Comparison of ENCODE assay signal across 16 cellular contexts in the genomic region with DNA sequence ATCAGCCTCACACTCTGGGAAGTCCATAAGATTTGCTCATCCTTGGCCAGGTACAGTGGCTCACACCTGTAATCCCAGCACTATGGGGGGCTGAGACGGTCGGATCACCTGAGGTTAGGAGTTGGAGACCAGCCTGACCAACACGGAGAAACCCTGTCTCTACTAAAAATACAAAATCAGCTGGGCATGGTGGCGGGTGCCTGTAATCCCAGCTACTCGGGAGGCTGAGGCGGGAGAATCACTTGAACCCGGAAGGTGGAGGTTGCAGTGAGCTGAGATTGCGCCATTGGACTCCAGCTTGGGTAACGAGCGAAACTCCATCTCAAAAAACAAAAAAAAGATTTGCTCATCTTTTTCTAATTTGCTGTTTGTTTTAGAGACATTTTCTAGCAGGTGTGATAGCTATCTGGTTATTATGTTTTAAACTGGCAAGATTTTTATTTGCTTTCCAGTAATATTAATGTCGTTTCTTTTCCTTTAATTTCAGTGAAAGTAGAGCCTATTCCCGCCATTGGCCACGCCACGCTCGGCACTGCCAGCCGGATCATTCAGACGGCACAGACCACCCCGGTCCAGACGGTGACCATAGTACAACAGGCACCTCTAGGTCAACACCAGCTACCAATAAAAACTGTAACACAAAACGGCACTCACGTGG.
A peak's percentile ranks its signal among the peaks of the same experiment; 100 is the strongest.
DNase-seq lines count a peak whose midpoint lies in the region; ATAC-seq and TF ChIP-seq lines count a peak whose summit lies in the region.
"Had no signal": no experiment of that assay in that cellular context is flagged by ENCODE, and none has a peak within 500 bp of the region (broad histone marks: within the 10 kb centered on the region; RNA-seq: fewer than 3 reads in every experiment).

No MANE protein-coding gene starts in this region.

- ATAC-seq in effector memory CD8-positive, alpha-beta T cell (replicated peaks): no peak
- ATAC-seq: GM12878, T-helper 17 cell had no signal

- peaks cover 9% of the 10 kb centered on the region for H3K4me1 ChIP-seq in osteoblast (ENCODE audit: insufficient read depth, low read length)

- H3K27ac Mint-ChIP-seq in activated CD4-positive, alpha-beta memory T cell treated with anti-CD3 and anti-CD28 coated beads for 36 hours: peak overlapping the region; percentile 38
- no peak overlapping the region for H3K27ac Mint-ChIP-seq in activated CD4-positive, alpha-beta memory T cell treated with anti-CD3 and anti-CD28 coated beads, Interleukin-2, amount 10 ng/mL, durations not matched to agents 7 days and 5 days
- peak overlapping the region; percentile 83 to 88 for H3K27ac Mint-ChIP-seq in effector memory CD8-positive, alpha-beta T cell
- H3K27ac Mint-ChIP-seq in Calu3 (ENCODE audit: unreplicated experiment): no peak overlapping the region

- H3K4me3 Mint-ChIP-seq in activated CD4-positive, alpha-beta memory T cell treated with anti-CD3 and anti-CD28 coated beads for 36 hours: no peak overlapping the region
- no peak overlapping the region for H3K4me3 Mint-ChIP-seq in activated CD4-positive, alpha-beta memory T cell treated with anti-CD3 and anti-CD28 coated beads, Interleukin-2, amount 10 ng/mL, durations not matched to agents 7 days and 5 days
- no peak overlapping the region for H3K4me3 Mint-ChIP-seq in effector memory CD8-positive, alpha-beta T cell
- H3K4me3 Mint-ChIP-seq in Calu3 (ENCODE audit: low read depth, unreplicated experiment): no peak overlapping the region
- H3K4me3 Mint-ChIP-seq: T-helper 17 cell had no signal

- H3K36me3 Mint-ChIP-seq in activated CD4-positive, alpha-beta memory T cell treated with anti-CD3 and anti-CD28 coated beads for 36 hours: peaks cover 25% of the 10 kb centered on the region
- peaks cover 36% of the 10 kb centered on the region for H3K36me3 Mint-ChIP-seq in activated CD4-positive, alpha-beta memory T cell treated with anti-CD3 and anti-CD28 coated beads, Interleukin-2, amount 10 ng/mL, durations not matched to agents 7 days and 5 days (ENCODE audit: low read depth)
- H3K36me3 Mint-ChIP-seq in effector memory CD8-positive, alpha-beta T cell (ENCODE audit: insufficient read depth): peaks cover 36% of the 10 kb centered on the region
- H3K36me3 Mint-ChIP-seq in Calu3 (ENCODE audit: insufficient read depth, unreplicated experiment): peaks cover 68% of the 10 kb centered on the region

- peak overlapping the region; percentile 1 for H3K27ac ChIP-seq in KOPT-K1 (ENCODE audit: low read depth, low read length, poor library complexity, severe bottlenecking)
- no peak overlapping the region for H3K27ac ChIP-seq in osteoblast (ENCODE audit: low read depth, low read length)
- H3K27ac ChIP-seq: vagina had no signal

- no peak for DNase-seq in activated CD4-positive, alpha-beta memory T cell treated with anti-CD3 and anti-CD28 coated beads for 36 hours
- DNase-seq in activated CD4-positive, alpha-beta memory T cell treated with anti-CD3 and anti-CD28 coated beads, Interleukin-2, amount 10 ng/mL, durations not matched to agents 7 days and 5 days: no peak
- DNase-seq in effector memory CD8-positive, alpha-beta T cell: no peak
- DNase-seq in osteoblast (ENCODE audit: insufficient read length, low spot score, missing footprints) (peak; percentile 71), NCI-H146 treated with DMSO at 0.1 percent for 48 hours (lab: John Stamatoyannopoulos, UW; ENCODE audit: unreplicated experiment) (no peak), Calu3 (no peak)
- no peak for DNase-seq in stimulated activated CD4-positive, alpha-beta T cell treated with anti-CD3 and anti-CD28 coated beads, Interleukin-1b, Interleukin-23, amount 100 ng/mL, for 48 hours
- DNase-seq: effector memory CD4-positive, alpha-beta T cell; MG63; NCI-H1694 treated with DMSO at 0.1 percent for 48 hours; retina; T-helper 17 cell had no signal

- H3K4me3 ChIP-seq in osteoblast (ENCODE audit: insufficient read depth, low read length): no peak overlapping the region
- H3K4me3 ChIP-seq: GM12878, heart right ventricle, MG63, vagina had no signal

- no peaks in the 10 kb centered on the region for H3K27me3 Mint-ChIP-seq in activated CD4-positive, alpha-beta memory T cell treated with anti-CD3 and anti-CD28 coated beads for 36 hours
- no peaks in the 10 kb centered on the region for H3K27me3 Mint-ChIP-seq in activated CD4-positive, alpha-beta memory T cell treated with anti-CD3 and anti-CD28 coated beads, Interleukin-2, amount 10 ng/mL, durations not matched to agents 7 days and 5 days
- H3K27me3 Mint-ChIP-seq in effector memory CD8-positive, alpha-beta T cell: no peaks in the 10 kb centered on the region
- H3K27me3 Mint-ChIP-seq in Calu3 (ENCODE audit: unreplicated experiment): no peaks in the 10 kb centered on the region
- H3K27me3 Mint-ChIP-seq: T-helper 17 cell had no signal

- intact Hi-C loops in activated CD4-positive, alpha-beta memory T cell treated with anti-CD3 and anti-CD28 coated beads for 36 hours (cut with micrococcal nuclease): no loop called here
- intact Hi-C loops in Calu3 (cut with micrococcal nuclease; ENCODE audit: unreplicated experiment): no loop called here

- H3K9me3 ChIP-seq in KOPT-K1 (ENCODE audit: insufficient read depth, low read length, poor library complexity, severe bottlenecking) (no peaks in the 10 kb centered on the region), osteoblast (ENCODE audit: low read depth, low read length) (no peaks in the 10 kb centered on the region)
- H3K9me3 ChIP-seq: heart right ventricle, MG63, vagina had no signal

- H3K4me1 Mint-ChIP-seq in activated CD4-positive, alpha-beta memory T cell treated with anti-CD3 and anti-CD28 coated beads for 36 hours (ENCODE audit: low read depth): peaks cover 10% of the 10 kb centered on the region
- H3K4me1 Mint-ChIP-seq in activated CD4-positive, alpha-beta memory T cell treated with anti-CD3 and anti-CD28 coated beads, Interleukin-2, amount 10 ng/mL, durations not matched to agents 7 days and 5 days: peaks cover 22% of the 10 kb centered on the region
- H3K4me1 Mint-ChIP-seq in effector memory CD8-positive, alpha-beta T cell (ENCODE audit: low read depth in 2 of 2): peaks cover 2 to 4% of the 10 kb centered on the region in 2 donors
- no peaks in the 10 kb centered on the region for H3K4me1 Mint-ChIP-seq in Calu3 (ENCODE audit: low read depth, unreplicated experiment)

- H3K4me2 ChIP-seq in osteoblast (ENCODE audit: insufficient read depth, low read length): no peak overlapping the region

- peaks cover 3% of the 10 kb centered on the region for H3K79me2 ChIP-seq in osteoblast (ENCODE audit: insufficient read depth, low read length)

- H3K9me3 Mint-ChIP-seq in activated CD4-positive, alpha-beta memory T cell treated with anti-CD3 and anti-CD28 coated beads for 36 hours: no peaks in the 10 kb centered on the region
- H3K9me3 Mint-ChIP-seq in activated CD4-positive, alpha-beta memory T cell treated with anti-CD3 and anti-CD28 coated beads, Interleukin-2, amount 10 ng/mL, durations not matched to agents 7 days and 5 days: no peaks in the 10 kb centered on the region
- no peaks in the 10 kb centered on the region for H3K9me3 Mint-ChIP-seq in effector memory CD8-positive, alpha-beta T cell
- no peaks in the 10 kb centered on the region for H3K9me3 Mint-ChIP-seq in Calu3 (ENCODE audit: low read depth, unreplicated experiment)

- no peak overlapping the region for H2AFZ ChIP-seq in osteoblast (ENCODE audit: low read length)

- H3K27me3 ChIP-seq in osteoblast (ENCODE audit: insufficient read depth, low read length): no peaks in the 10 kb centered on the region
- H3K27me3 ChIP-seq: heart right ventricle, MG63, vagina had no signal

- POLR2A ChIA-PET in activated CD4-positive, alpha-beta memory T cell treated with anti-CD3 and anti-CD28 coated beads for 36 hours (lab: Charles Lee): no interaction called here
- POLR2A ChIA-PET in activated CD4-positive, alpha-beta memory T cell treated with anti-CD3 and anti-CD28 coated beads, Interleukin-2, amount 10 ng/mL, durations not matched to agents 7 days and 5 days (lab: Charles Lee): no interaction called here

- TF ChIP-seq CTCF in osteoblast (IDR thresholded peaks at IDR 0.05; ENCODE audit: extremely low read depth, low read depth, low read length) (no peak), Calu3 (IDR thresholded peaks at IDR 0.05; ENCODE audit: unreplicated experiment) (no peak)

- CTCF ChIA-PET in activated CD4-positive, alpha-beta memory T cell treated with anti-CD3 and anti-CD28 coated beads for 36 hours (lab: Charles Lee): no interaction called here
- CTCF ChIA-PET in activated CD4-positive, alpha-beta memory T cell treated with anti-CD3 and anti-CD28 coated beads, Interleukin-2, amount 10 ng/mL, durations not matched to agents 7 days and 5 days (lab: Charles Lee): no interaction called here
- CTCF ChIA-PET in Calu3 (lab: Charles Lee): no interaction called here

- no TSS peak for BruUV-seq in Calu3 (replicated peaks; lab: Mats Ljungman, UMichigan)

- peaks cover 4% of the 10 kb centered on the region for H4K20me1 ChIP-seq in osteoblast (ENCODE audit: insufficient read depth, low read length)

- H3K36me3 ChIP-seq in KOPT-K1 (ENCODE audit: insufficient read depth, low read length) (peaks cover 76% of the 10 kb centered on the region), osteoblast (ENCODE audit: insufficient read depth, low read length) (peaks cover 48% of the 10 kb centered on the region)

Comparison
In these comparisons a context has a peak if more than half of its experiments do, and no peak if none do; other contexts are left out.
1. H3K27ac Mint-ChIP-seq: peak in activated CD4-positive, alpha-beta memory T cell treated with anti-CD3 and anti-CD28 coated beads for 36 hours (single experiment) and effector memory CD8-positive, alpha-beta T cell (2 of 2); none in activated CD4-positive, alpha-beta memory T cell treated with anti-CD3 and anti-CD28 coated beads, Interleukin-2, amount 10 ng/mL, durations not matched to agents 7 days and 5 days (single experiment) and Calu3 (single experiment).